Comparison of ENCODE assay signal across 18 cellular contexts in genomic region chr11:70566768-70567530, GRCh38.
"Had no signal": no experiment of that assay in that cellular context is flagged by ENCODE, and none has a peak within 500 bp of the region (broad histone marks: within the 10 kb centered on the region; RNA-seq: fewer than 3 reads in every experiment).

No MANE protein-coding gene starts in this region.

- DNase-seq: activated CD4-positive, alpha-beta T cell treated with anti-CD3 and anti-CD28 coated beads for 1 hour; activated CD4-positive, alpha-beta T cell treated with anti-CD3 and anti-CD28 coated beads, Interleukin-2, amount 10 ng/mL, durations not matched to agents 7 days and 5 days; activated CD8-positive, alpha-beta memory T cell treated with anti-CD3 and anti-CD28 coated beads, Interleukin-2, amount 10 ng/mL, durations not matched to agents 7 days and 5 days; activated CD8-positive, alpha-beta T cell treated with anti-CD3 and anti-CD28 coated beads, Interleukin-2, amount 10 ng/mL, durations not matched to agents 7 days and 5 days; activated naive CD4-positive, alpha-beta T cell; activated T-cell treated with anti-CD3 and anti-CD28 coated beads, Interleukin-2, amount 50 U/mL, for 72 hours; effector CD8-positive, alpha-beta T cell; islet precursor cell; midbrain; ovary; retina; sigmoid colon; stimulated activated CD4-positive, alpha-beta T cell treated with anti-CD3 and anti-CD28 coated beads, Interleukin-4, amount 100 ng/mL, for 24 hours; upper lobe of left lung had no signal

- H3K9me3 ChIP-seq: colonic mucosa, ovary, sigmoid colon, upper lobe of left lung had no signal

- H3K36me3 ChIP-seq: colonic mucosa, ovary, sigmoid colon, upper lobe of left lung had no signal

- H3K27me3 ChIP-seq: colonic mucosa, hepatocyte, ovary, sigmoid colon, upper lobe of left lung had no signal

- ATAC-seq: activated CD8-positive, alpha-beta memory T cell treated with anti-CD3 and anti-CD28 coated beads, Interleukin-2, amount 10 ng/mL, durations not matched to agents 7 days and 5 days; activated CD8-positive, alpha-beta T cell treated with anti-CD3 and anti-CD28 coated beads, Interleukin-2, amount 10 ng/mL, durations not matched to agents 7 days and 5 days; activated T-cell treated with anti-CD3 and anti-CD28 coated beads, Interleukin-2, amount 50 U/mL, for 72 hours; natural killer cell treated with Interleukin-12 subunit alpha and Interleukin-12 subunit beta and Interleukin-15 and Interleukin-18, amount 100 ng/mL, for 72 hours; stimulated activated effector memory CD8-positive, alpha-beta T cell treated with anti-CD3 and anti-CD28 coated beads, Interleukin-12 subunit alpha, Interleukin-12 subunit beta, amount 100 ng/mL, for 72 hours had no signal

- H3K4me3 ChIP-seq: hepatocyte had no signal
